Comparison of ENCODE assay signal across 9 cellular contexts in the genomic region with DNA sequence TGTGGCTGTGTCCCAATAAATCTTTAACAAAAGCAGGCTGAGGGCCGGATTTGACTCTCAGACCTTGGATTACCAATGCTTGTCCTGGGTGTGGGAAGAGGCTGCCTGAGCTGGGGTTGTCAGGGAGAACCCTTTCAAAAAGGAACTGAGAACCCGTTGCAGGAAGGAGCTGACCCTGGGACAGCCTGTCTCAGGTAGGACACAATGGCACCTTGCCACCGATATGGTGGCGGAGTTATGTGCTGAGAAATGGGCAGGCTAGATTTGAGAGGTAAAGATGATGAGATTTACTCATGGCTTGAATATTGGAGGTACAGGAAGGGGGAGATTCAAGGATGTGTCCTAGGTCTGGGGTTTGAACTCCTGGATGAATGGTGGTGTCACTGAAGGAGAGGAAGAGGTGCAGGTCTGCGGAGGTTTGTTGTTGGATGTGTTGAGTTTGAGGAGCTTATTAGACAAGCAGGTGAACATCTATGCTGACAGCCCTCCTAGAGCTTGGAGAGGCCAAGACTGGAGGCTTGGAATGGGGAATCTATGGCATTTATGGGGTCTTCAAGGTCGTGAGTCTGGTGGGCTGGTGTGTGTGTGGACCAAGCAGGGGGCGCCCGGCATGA. TPM values are rescaled to one million over a fixed set of nuclear protein-coding genes. Genes with fewer than 3 reads are reported as not detected.
DNase-seq lines count a peak whose midpoint lies in the region; ATAC-seq and TF ChIP-seq lines count a peak whose summit lies in the region.
"Had no signal": no experiment of that assay in that cellular context is flagged by ENCODE, and none has a peak within 500 bp of the region (broad histone marks: within the 10 kb centered on the region; RNA-seq: fewer than 3 reads in every experiment).

No MANE protein-coding gene starts in this region.

- no peak overlapping the region for H3K4me3 ChIP-seq in right cardiac atrium (ENCODE audit: low read length)

- H3K4me1 Mint-ChIP-seq in WTC11 = peaks cover 24% of the 10 kb centered on the region

- no peaks in the 10 kb centered on the region for H3K27me3 ChIP-seq in right cardiac atrium (ENCODE audit: control insufficient read depth, insufficient read depth)

- H3K4me3 Mint-ChIP-seq in WTC11 = no peak overlapping the region

- no peaks in the 10 kb centered on the region for H3K9me3 ChIP-seq in right cardiac atrium (ENCODE audit: control insufficient read depth, low read length)

- DNase-seq in activated CD8-positive, alpha-beta memory T cell treated with anti-CD3 and anti-CD28 coated beads for 24 hours = peak; percentile 69
- DNase-seq in activated CD8-positive, alpha-beta memory T cell treated with anti-CD3 and anti-CD28 coated beads, Interleukin-2, amount 50 U/mL, for 48 hours = no peak
- no peak for DNase-seq in WTC11 (ENCODE audit: low spot score)
- no peak for DNase-seq in right cardiac atrium
- no peak for DNase-seq in substantia nigra (lab: John Stamatoyannopoulos, UW)
- DNase-seq in OCI-M1 (lab: John Stamatoyannopoulos, UW) = no peak
- DNase-seq in pons (ENCODE audit: low spot score) = no peak

- ATAC-seq in WTC11 (no peak), right cardiac atrium (no peak), HG02973 (IDR thresholded peaks at IDR 0.05; ENCODE audit: unreplicated experiment) (no peak)

- H3K27ac Mint-ChIP-seq in WTC11 = peak overlapping the region; percentile 64

- no peaks in the 10 kb centered on the region for H3K9me3 Mint-ChIP-seq in WTC11

- CTCF ChIA-PET in WTC11 (lab: Charles Lee) = interaction anchor here (0.8 to 2.8 kb wide), 5 partner anchors 10 to 67 kb away, joined by 3 to 15 read pairs (median 4); partner anchors contain the start of gene POP4

- POLR2A ChIA-PET in WTC11 (lab: Charles Lee) = no interaction called here

- TF ChIP-seq CTCF in WTC11 (IDR thresholded peaks at IDR 0.05) = no peak

- H3K27ac ChIP-seq in right cardiac atrium (ENCODE audit: low read length) (peak overlapping the region; percentile 58), substantia nigra (ENCODE audit: low read depth, low read length, poor library complexity, severe bottlenecking) (peak overlapping the region; percentile 72)

- 89% methylated on average over 8 of the region's 8 CpGs for WGBS in right cardiac atrium

- peaks cover 12% of the 10 kb centered on the region for H3K36me3 Mint-ChIP-seq in WTC11

- intact Hi-C loops in right cardiac atrium (cut with DNase I) = no loop called here

- H3K4me1 ChIP-seq in right cardiac atrium (ENCODE audit: control insufficient read depth, insufficient read depth, low read length) = peaks cover 16% of the 10 kb centered on the region

- no peaks in the 10 kb centered on the region for H3K27me3 Mint-ChIP-seq in WTC11 (ENCODE audit: low read depth)

TF ChIP-seq in WTC11, 78 proteins besides CTCF, POLR2A, EP300 and RAD21 (continues in another document):
- TF ChIP-seq, protein P1, sequence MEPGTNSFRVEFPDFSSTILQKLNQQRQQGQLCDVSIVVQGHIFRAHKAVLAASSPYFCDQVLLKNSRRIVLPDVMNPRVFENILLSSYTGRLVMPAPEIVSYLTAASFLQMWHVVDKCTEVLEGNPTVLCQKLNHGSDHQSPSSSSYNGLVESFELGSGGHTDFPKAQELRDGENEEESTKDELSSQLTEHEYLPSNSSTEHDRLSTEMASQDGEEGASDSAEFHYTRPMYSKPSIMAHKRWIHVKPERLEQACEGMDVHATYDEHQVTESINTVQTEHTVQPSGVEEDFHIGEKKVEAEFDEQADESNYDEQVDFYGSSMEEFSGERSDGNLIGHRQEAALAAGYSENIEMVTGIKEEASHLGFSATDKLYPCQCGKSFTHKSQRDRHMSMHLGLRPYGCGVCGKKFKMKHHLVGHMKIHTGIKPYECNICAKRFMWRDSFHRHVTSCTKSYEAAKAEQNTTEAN (CRISPR knock-in tag; IDR thresholded peaks at IDR 0.05) = no peak
- TF ChIP-seq GTF2I (CRISPR knock-in tag; conservative IDR thresholded peaks at IDR 0.05) (no peak), CREM (CRISPR knock-in tag; IDR thresholded peaks at IDR 0.05) (no peak), HMGXB4 (CRISPR knock-in tag; IDR thresholded peaks at IDR 0.05) (no peak), TCF7 (CRISPR knock-in tag; IDR thresholded peaks at IDR 0.05; ENCODE audit: low read depth) (no peak), ZNF138 (CRISPR knock-in tag; conservative IDR thresholded peaks at IDR 0.05) (no peak), ZNF121 (CRISPR knock-in tag; IDR thresholded peaks at IDR 0.05) (no peak), NFYB (CRISPR knock-in tag; conservative IDR thresholded peaks at IDR 0.05; ENCODE audit: low read depth) (no peak), NFATC4 (CRISPR knock-in tag; IDR thresholded peaks at IDR 0.05) (no peak), TEAD1 (CRISPR knock-in tag; IDR thresholded peaks at IDR 0.05) (no peak), ZNF425 (CRISPR knock-in tag; conservative IDR thresholded peaks at IDR 0.05) (no peak), IRF2 (CRISPR knock-in tag; IDR thresholded peaks at IDR 0.05; ENCODE audit: borderline replicate concordance, low read depth) (no peak), IRF1 (CRISPR knock-in tag; IDR thresholded peaks at IDR 0.05) (no peak), ZNF396 (CRISPR knock-in tag; IDR thresholded peaks at IDR 0.05; ENCODE audit: borderline replicate concordance) (no peak)
- TF ChIP-seq, protein P2, sequence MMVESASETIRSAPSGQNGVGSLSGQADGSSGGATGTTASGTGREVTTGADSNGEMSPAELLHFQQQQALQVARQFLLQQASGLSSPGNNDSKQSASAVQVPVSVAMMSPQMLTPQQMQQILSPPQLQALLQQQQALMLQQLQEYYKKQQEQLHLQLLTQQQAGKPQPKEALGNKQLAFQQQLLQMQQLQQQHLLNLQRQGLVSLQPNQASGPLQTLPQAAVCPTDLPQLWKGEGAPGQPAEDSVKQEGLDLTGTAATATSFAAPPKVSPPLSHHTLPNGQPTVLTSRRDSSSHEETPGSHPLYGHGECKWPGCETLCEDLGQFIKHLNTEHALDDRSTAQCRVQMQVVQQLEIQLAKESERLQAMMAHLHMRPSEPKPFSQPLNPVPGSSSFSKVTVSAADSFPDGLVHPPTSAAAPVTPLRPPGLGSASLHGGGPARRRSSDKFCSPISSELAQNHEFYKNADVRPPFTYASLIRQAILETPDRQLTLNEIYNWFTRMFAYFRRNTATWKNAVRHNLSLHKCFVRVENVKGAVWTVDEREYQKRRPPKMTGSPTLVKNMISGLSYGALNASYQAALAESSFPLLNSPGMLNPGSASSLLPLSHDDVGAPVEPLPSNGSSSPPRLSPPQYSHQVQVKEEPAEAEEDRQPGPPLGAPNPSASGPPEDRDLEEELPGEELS (CRISPR knock-in tag; IDR thresholded peaks at IDR 0.05) = no peak
- TF ChIP-seq, protein P3, sequence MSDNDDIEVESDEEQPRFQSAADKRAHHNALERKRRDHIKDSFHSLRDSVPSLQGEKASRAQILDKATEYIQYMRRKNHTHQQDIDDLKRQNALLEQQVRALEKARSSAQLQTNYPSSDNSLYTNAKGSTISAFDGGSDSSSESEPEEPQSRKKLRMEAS (CRISPR knock-in tag; IDR thresholded peaks at IDR 0.05) = no peak
- TF ChIP-seq, protein P4, sequence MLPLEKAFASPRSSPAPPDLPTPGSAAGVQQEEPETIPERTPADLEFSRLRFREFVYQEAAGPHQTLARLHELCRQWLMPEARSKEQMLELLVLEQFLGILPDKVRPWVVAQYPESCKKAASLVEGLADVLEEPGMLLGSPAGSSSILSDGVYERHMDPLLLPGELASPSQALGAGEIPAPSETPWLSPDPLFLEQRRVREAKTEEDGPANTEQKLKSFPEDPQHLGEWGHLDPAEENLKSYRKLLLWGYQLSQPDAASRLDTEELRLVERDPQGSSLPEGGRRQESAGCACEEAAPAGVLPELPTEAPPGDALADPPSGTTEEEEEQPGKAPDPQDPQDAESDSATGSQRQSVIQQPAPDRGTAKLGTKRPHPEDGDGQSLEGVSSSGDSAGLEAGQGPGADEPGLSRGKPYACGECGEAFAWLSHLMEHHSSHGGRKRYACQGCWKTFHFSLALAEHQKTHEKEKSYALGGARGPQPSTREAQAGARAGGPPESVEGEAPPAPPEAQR (CRISPR knock-in tag; IDR thresholded peaks at IDR 0.05) = no peak

RNA-seq across cellular contexts. Expression of gene PLEKHF1, which starts 7.2 kb away (rescaled TPM):
- total RNA-seq in WTC11 (2021) (10.8 to 17.9 TPM (median 14.0 TPM) in 3 replicates), right cardiac atrium (10 to 100 TPM; 25.1 to 44.1 (median 31.0) TPM)
- 40.6 TPM for polyA plus RNA-seq in right cardiac atrium
- total RNA-seq: A673 had no signal

RNA-seq across cellular contexts. Expression of gene C19orf12, which starts 42.6 kb away (rescaled TPM):
- 15.5 to 19.0 TPM (median 17.2 TPM) in 3 replicates for total RNA-seq in WTC11 (2021)
- total RNA-seq in right cardiac atrium = 10 to 100 TPM; 40.6 to 48.2 (median 43.5) TPM
- 37.3 TPM for polyA plus RNA-seq in right cardiac atrium
